ENCODE assay signal across 8 cellular contexts in genomic region chr4:98688416-98689290, GRCh38.
DNase-seq lines count a peak whose midpoint lies in the region; ATAC-seq, FAIRE-seq and TF ChIP-seq lines count a peak whose summit lies in the region.

No MANE protein-coding gene starts in this region.

- no peaks in the 10 kb centered on the region for H3K79me2 ChIP-seq in parathyroid adenoma

- H2AFZ ChIP-seq in parathyroid adenoma: peak overlapping the region; percentile 15

- H3K4me3 ChIP-seq in parathyroid adenoma (ENCODE audit: low read depth, low read length): no peak overlapping the region

- H3K27me3 ChIP-seq in parathyroid adenoma (ENCODE audit: control insufficient read depth, insufficient read depth, low read length): no peaks in the 10 kb centered on the region

- no peak for ATAC-seq in GM18867 (IDR thresholded peaks at IDR 0.05; ENCODE audit: unreplicated experiment)

- H3K9ac ChIP-seq in parathyroid adenoma: no peak overlapping the region

- H3K27ac ChIP-seq in parathyroid adenoma: no peak overlapping the region

- DNase-seq in GM04504 (ENCODE audit: low read depth) (peak; percentile 20), RCC 7860 (ENCODE audit: low spot score) (peak; percentile 66), NCI-H1092 (lab: John Stamatoyannopoulos, UW) (no peak), NOMO-1 treated with dmso at 0.1 percent for 144 hours (lab: John Stamatoyannopoulos, UW; ENCODE audit: unreplicated experiment) (no peak), LoVo (ENCODE audit: low spot score) (no peak)
- peak; percentile 59 for DNase-seq in central memory CD4-positive, alpha-beta T cell

- no peak for FAIRE-seq in RCC 7860 (lab: Jason Lieb, UNC)

- peak overlapping the region; percentile 43 for H3K4me2 ChIP-seq in parathyroid adenoma (ENCODE audit: low read length)

- no peaks in the 10 kb centered on the region for H3K9me3 ChIP-seq in parathyroid adenoma (ENCODE audit: control insufficient read depth, low read length)

- no peaks in the 10 kb centered on the region for H3K36me3 ChIP-seq in parathyroid adenoma (ENCODE audit: control insufficient read depth, insufficient read depth, low read length)

- TF ChIP-seq CTCF in parathyroid adenoma (IDR thresholded peaks at IDR 0.05): no peak

- H3K4me1 ChIP-seq in parathyroid adenoma: peaks cover 6% of the 10 kb centered on the region

Comparison
In these comparisons a context has a peak if more than half of its experiments do, and no peak if none do; other contexts are left out.
1. DNase-seq: peak in GM04504 (single experiment), RCC 7860 (single experiment) and central memory CD4-positive, alpha-beta T cell (single experiment); none in NCI-H1092 (single experiment), NOMO-1 treated with dmso at 0.1 percent for 144 hours (single experiment) and LoVo (single experiment).